Comparison of ENCODE assay signal across 2 cellular contexts in the genomic region with DNA sequence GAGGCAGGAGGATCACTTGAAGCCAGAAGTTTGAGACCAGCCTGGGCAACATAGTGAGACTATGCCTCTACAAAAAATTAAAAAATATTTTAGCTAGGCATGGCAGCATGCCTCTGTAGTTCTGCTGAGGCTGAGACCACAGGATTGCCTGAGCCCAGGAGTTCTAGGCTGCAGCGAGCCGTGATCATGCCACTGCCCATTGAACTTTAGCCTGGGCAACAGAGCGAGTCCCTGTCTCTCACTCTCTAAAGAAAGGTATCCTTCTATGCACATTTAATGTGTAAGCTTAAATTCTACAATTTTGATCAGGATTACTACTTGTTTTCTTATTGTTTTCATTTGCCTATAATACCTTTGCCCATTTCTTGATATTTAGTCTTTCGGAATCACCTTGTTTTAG.
TF ChIP-seq lines count a peak whose summit lies in the region.

No MANE protein-coding gene starts in this region.

TF ChIP-seq in liver, 16 proteins besides CTCF, POLR2A, EP300 and RAD21 (continued from another document):
- TF ChIP-seq SP1 (IDR thresholded peaks at IDR 0.05), result peak; percentile 21
- TF ChIP-seq, protein P1, sequence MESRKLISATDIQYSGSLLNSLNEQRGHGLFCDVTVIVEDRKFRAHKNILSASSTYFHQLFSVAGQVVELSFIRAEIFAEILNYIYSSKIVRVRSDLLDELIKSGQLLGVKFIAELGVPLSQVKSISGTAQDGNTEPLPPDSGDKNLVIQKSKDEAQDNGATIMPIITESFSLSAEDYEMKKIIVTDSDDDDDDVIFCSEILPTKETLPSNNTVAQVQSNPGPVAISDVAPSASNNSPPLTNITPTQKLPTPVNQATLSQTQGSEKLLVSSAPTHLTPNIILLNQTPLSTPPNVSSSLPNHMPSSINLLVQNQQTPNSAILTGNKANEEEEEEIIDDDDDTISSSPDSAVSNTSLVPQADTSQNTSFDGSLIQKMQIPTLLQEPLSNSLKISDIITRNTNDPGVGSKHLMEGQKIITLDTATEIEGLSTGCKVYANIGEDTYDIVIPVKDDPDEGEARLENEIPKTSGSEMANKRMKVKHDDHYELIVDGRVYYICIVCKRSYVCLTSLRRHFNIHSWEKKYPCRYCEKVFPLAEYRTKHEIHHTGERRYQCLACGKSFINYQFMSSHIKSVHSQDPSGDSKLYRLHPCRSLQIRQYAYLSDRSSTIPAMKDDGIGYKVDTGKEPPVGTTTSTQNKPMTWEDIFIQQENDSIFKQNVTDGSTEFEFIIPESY (IDR thresholded peaks at IDR 0.05), result no peak
- TF ChIP-seq FOXA1 (IDR thresholded peaks at IDR 0.05), result no peak

TF ChIP-seq in HepG2, 621 proteins besides CTCF, POLR2A, EP300 and RAD21 (continued from another document):
- TF ChIP-seq, protein P2, sequence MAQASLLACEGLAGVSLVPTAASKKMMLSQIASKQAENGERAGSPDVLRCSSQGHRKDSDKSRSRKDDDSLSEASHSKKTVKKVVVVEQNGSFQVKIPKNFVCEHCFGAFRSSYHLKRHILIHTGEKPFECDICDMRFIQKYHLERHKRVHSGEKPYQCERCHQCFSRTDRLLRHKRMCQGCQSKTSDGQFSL (CRISPR knock-in tag; IDR thresholded peaks at IDR 0.05), result no peak
- no peak for TF ChIP-seq RARG (CRISPR knock-in tag; IDR thresholded peaks at IDR 0.05; ENCODE audit: low read depth)
- TF ChIP-seq, protein P3, sequence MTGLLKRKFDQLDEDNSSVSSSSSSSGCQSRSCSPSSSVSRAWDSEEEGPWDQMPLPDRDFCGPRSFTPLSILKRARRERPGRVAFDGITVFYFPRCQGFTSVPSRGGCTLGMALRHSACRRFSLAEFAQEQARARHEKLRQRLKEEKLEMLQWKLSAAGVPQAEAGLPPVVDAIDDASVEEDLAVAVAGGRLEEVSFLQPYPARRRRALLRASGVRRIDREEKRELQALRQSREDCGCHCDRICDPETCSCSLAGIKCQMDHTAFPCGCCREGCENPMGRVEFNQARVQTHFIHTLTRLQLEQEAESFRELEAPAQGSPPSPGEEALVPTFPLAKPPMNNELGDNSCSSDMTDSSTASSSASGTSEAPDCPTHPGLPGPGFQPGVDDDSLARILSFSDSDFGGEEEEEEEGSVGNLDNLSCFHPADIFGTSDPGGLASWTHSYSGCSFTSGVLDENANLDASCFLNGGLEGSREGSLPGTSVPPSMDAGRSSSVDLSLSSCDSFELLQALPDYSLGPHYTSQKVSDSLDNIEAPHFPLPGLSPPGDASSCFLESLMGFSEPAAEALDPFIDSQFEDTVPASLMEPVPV (CRISPR knock-in tag; IDR thresholded peaks at IDR 0.05), result no peak
- no peak for TF ChIP-seq ZSCAN21 (CRISPR knock-in tag; IDR thresholded peaks at IDR 0.05; ENCODE audit: borderline replicate concordance)
- TF ChIP-seq, protein P4, sequence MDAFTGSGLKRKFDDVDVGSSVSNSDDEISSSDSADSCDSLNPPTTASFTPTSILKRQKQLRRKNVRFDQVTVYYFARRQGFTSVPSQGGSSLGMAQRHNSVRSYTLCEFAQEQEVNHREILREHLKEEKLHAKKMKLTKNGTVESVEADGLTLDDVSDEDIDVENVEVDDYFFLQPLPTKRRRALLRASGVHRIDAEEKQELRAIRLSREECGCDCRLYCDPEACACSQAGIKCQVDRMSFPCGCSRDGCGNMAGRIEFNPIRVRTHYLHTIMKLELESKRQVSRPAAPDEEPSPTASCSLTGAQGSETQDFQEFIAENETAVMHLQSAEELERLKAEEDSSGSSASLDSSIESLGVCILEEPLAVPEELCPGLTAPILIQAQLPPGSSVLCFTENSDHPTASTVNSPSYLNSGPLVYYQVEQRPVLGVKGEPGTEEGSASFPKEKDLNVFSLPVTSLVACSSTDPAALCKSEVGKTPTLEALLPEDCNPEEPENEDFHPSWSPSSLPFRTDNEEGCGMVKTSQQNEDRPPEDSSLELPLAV (CRISPR knock-in tag; conservative IDR thresholded peaks at IDR 0.05; ENCODE audit: low read depth), result no peak
- no peak for TF ChIP-seq MXD4 (CRISPR knock-in tag; IDR thresholded peaks at IDR 0.05)
- TF ChIP-seq, protein P5, sequence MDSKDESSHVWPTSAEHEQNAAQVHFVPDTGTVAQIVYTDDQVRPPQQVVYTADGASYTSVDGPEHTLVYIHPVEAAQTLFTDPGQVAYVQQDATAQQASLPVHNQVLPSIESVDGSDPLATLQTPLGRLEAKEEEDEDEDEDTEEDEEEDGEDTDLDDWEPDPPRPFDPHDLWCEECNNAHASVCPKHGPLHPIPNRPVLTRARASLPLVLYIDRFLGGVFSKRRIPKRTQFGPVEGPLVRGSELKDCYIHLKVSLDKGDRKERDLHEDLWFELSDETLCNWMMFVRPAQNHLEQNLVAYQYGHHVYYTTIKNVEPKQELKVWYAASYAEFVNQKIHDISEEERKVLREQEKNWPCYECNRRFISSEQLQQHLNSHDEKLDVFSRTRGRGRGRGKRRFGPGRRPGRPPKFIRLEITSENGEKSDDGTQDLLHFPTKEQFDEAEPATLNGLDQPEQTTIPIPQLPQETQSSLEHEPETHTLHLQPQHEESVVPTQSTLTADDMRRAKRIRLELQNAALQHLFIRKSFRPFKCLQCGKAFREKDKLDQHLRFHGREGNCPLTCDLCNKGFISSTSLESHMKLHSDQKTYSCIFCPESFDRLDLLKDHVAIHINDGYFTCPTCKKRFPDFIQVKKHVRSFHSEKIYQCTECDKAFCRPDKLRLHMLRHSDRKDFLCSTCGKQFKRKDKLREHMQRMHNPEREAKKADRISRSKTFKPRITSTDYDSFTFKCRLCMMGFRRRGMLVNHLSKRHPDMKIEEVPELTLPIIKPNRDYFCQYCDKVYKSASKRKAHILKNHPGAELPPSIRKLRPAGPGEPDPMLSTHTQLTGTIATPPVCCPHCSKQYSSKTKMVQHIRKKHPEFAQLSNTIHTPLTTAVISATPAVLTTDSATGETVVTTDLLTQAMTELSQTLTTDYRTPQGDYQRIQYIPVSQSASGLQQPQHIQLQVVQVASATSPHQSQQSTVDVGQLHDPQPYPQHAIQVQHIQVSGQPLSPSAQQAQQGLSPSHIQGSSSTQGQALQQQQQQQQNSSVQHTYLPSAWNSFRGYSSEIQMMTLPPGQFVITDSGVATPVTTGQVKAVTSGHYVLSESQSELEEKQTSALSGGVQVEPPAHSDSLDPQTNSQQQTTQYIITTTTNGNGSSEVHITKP (CRISPR knock-in tag; IDR thresholded peaks at IDR 0.05; ENCODE audit: low read depth), result no peak
- no peak for TF ChIP-seq ZSCAN20 (CRISPR knock-in tag; IDR thresholded peaks at IDR 0.05; ENCODE audit: borderline replicate concordance)
- TF ChIP-seq ZNF563 (CRISPR knock-in tag; IDR thresholded peaks at IDR 0.05), result no peak
- TF ChIP-seq ESRRA (CRISPR knock-in tag; IDR thresholded peaks at IDR 0.05; ENCODE audit: low read depth), result no peak
- no peak for TF ChIP-seq ZSCAN31 (CRISPR knock-in tag; IDR thresholded peaks at IDR 0.05; ENCODE audit: low read depth)
- TF ChIP-seq FOXK2 (IDR thresholded peaks at IDR 0.05), result no peak
- no peak for TF ChIP-seq KDM6A (CRISPR knock-in tag; IDR thresholded peaks at IDR 0.05; ENCODE audit: low read depth)
- TF ChIP-seq DNMT3B (CRISPR knock-in tag; conservative IDR thresholded peaks at IDR 0.05), result no peak
- TF ChIP-seq ZNF776 (CRISPR knock-in tag; IDR thresholded peaks at IDR 0.05), result no peak
